8 cellular contexts compared by ENCODE assay signal in genomic region chr10:63376560-63377304, GRCh38.
DNase-seq lines count a peak whose midpoint lies in the region; ATAC-seq and TF ChIP-seq lines count a peak whose summit lies in the region.

No MANE protein-coding gene starts in this region.

- peaks cover 12% of the 10 kb centered on the region for H3K4me1 ChIP-seq in Karpas-422 (ENCODE audit: low read length)

- H3K4me3 ChIP-seq in GM06990 (replicated peaks; ENCODE audit: low read depth, low read length) (no peak overlapping the region; the same call in 1 of the 2 replicates), Karpas-422 (ENCODE audit: low read length) (peak overlapping the region; percentile 35; the same call in 1 of the 2 replicates)

- no peak for TF ChIP-seq CTCF in GM06990 (IDR thresholded peaks at IDR 0.05; ENCODE audit: insufficient read depth, low read length, poor library complexity, severe bottlenecking)

- peak overlapping the region; percentile 47 for H3K4me2 ChIP-seq in Karpas-422 (ENCODE audit: low read depth, low read length, poor library complexity, severe bottlenecking)

- H3K79me2 ChIP-seq in Karpas-422 (ENCODE audit: low read length), result no peaks in the 10 kb centered on the region

- H3K9me2 ChIP-seq in Karpas-422 (replicated peaks; ENCODE audit: insufficient read depth, low read length), result no peaks in the 10 kb centered on the region

- H4K20me1 ChIP-seq in Karpas-422 (ENCODE audit: insufficient read depth, low read depth, low read length), result no peaks in the 10 kb centered on the region

- intact Hi-C loops in posterior cingulate gyrus (cut with DNase I), result no loop called here

- peak; percentile 94 for ATAC-seq in GM21786 (IDR thresholded peaks at IDR 0.05; ENCODE audit: unreplicated experiment)
- no peak for ATAC-seq in esophagus mucosa

- H2AFZ ChIP-seq in Karpas-422 (ENCODE audit: low read length), result peak overlapping the region; percentile 38; the same call in 1 of the 2 replicates

- no peak overlapping the region for H3K27ac ChIP-seq in Karpas-422 (ENCODE audit: low read length)

- DNase-seq in GM06990 (ENCODE audit: extremely low read depth, insufficient read length) (peak; percentile 52), Karpas-422 (no peak), fibroblast of the conjunctiva (ENCODE audit: low read depth) (peak; percentile 64), GDM1 (lab: John Stamatoyannopoulos, UW) (no peak), posterior cingulate gyrus (no peak)
- DNase-seq in stimulated activated CD4-positive, alpha-beta T cell treated with anti-CD3 and anti-CD28 coated beads, Interleukin-2, amount 100 ng/mL, for 24 hours, result no peak

- H3K27me3 ChIP-seq in GM06990 (replicated peaks; ENCODE audit: control insufficient read depth, insufficient read depth, low read length), result no peaks in the 10 kb centered on the region
- no peaks in the 10 kb centered on the region for H3K27me3 ChIP-seq in Karpas-422 (ENCODE audit: low read length)

- H3K36me3 ChIP-seq in GM06990 (ENCODE audit: control insufficient read depth, insufficient read depth, low read length) (no peaks in the 10 kb centered on the region), Karpas-422 (ENCODE audit: insufficient read depth, low read length) (no peaks in the 10 kb centered on the region)

- H3K9me3 ChIP-seq in Karpas-422 (ENCODE audit: low read length), result no peaks in the 10 kb centered on the region

- no peak overlapping the region for H3K9ac ChIP-seq in Karpas-422 (ENCODE audit: low read length)

Comparison
In these comparisons a context has a peak if more than half of its experiments do, and no peak if none do; other contexts are left out.
1. DNase-seq: peak in GM06990 (single experiment) and fibroblast of the conjunctiva (single experiment); none in Karpas-422 (single experiment), GDM1 (single experiment), posterior cingulate gyrus (0 of 10) and stimulated activated CD4-positive, alpha-beta T cell treated with anti-CD3 and anti-CD28 coated beads, Interleukin-2, amount 100 ng/mL, for 24 hours (0 of 2).